Comparison of ENCODE assay signal across 20 cellular contexts in the genomic region with DNA sequence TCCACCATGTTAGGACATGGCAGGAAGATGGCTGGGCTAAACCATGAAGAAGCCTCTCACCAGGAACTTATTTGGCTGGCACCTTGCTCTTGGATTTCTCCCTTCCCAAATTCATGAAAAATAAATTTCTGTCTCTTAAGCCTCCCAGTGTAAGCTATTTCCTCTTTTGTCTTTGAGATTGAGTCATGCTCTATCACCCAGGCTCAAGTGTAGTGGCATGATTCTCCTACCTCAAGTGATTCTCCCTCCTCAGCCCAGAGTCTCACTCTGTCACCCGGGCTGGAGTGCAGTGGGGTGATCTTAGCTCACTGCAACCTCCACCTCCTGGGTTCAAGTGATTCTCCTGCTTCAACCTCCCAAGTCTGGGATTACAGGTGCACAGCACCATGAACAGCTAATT.
"Had no signal": no experiment of that assay in that cellular context is flagged by ENCODE, and none has a peak within 500 bp of the region (broad histone marks: within the 10 kb centered on the region; RNA-seq: fewer than 3 reads in every experiment).

No MANE protein-coding gene starts in this region.

- H3K4me3 ChIP-seq: dorsolateral prefrontal cortex, prostate gland, right atrium auricular region, smooth muscle cell, stomach, thyroid gland had no signal

- H3K27me3 ChIP-seq: dorsolateral prefrontal cortex, right atrium auricular region, stomach, thyroid gland had no signal

- H3K4me3 Mint-ChIP-seq: naive thymus-derived CD8-positive, alpha-beta T cell; nephron progenitor cell had no signal

- H3K27ac Mint-ChIP-seq: naive thymus-derived CD8-positive, alpha-beta T cell; nephron progenitor cell had no signal

- ATAC-seq: naive thymus-derived CD8-positive, alpha-beta T cell; sciatic nerve had no signal

- DNase-seq: dorsolateral prefrontal cortex; effector CD4-positive, alpha-beta T cell; head of caudate nucleus; mesenchymal stem cell; midbrain; naive thymus-derived CD8-positive, alpha-beta T cell; nephron progenitor cell; nucleus accumbens; stimulated activated CD4-positive, alpha-beta T cell treated with anti-CD3 and anti-CD28 coated beads, Interleukin-12 subunit alpha, Interleukin-12 subunit beta, amount 100 ng/mL, for 4 hours; stimulated activated CD4-positive, alpha-beta T cell treated with anti-CD3 and anti-CD28 coated beads, Interleukin-1b, Interleukin-23, amount 100 ng/mL, for 48 hours; stimulated activated CD4-positive, alpha-beta T cell treated with anti-CD3 and anti-CD28 coated beads, Interleukin-4, amount 100 ng/mL, for 1 hour; stimulated activated CD8-positive, alpha-beta memory T cell treated with anti-CD3 and anti-CD28 coated beads, Interleukin-4, amount 100 ng/mL, for 48 hours; stimulated activated naive CD4-positive, alpha-beta T cell treated with Interleukin-2 at 50 U/mL for 16 hours; stomach; thyroid gland; trophoblast cell had no signal

- H3K36me3 ChIP-seq: prostate gland had no signal

- H3K9me3 ChIP-seq: prostate gland, right atrium auricular region, thyroid gland had no signal

- H3K4me1 ChIP-seq: prostate gland, right atrium auricular region, stomach, thyroid gland had no signal

- H3K27ac ChIP-seq: dorsolateral prefrontal cortex, prostate gland, right atrium auricular region, stomach, thyroid gland had no signal

- H3K4me1 Mint-ChIP-seq: naive thymus-derived CD8-positive, alpha-beta T cell; nephron progenitor cell had no signal

- H3K27me3 Mint-ChIP-seq: naive thymus-derived CD8-positive, alpha-beta T cell had no signal
